Comparison of ENCODE assay signal across 1 cellular context in genomic region chr17:78746263-78746948, GRCh38.
TF ChIP-seq lines count a peak whose summit lies in the region.

No MANE protein-coding gene starts in this region.

TF ChIP-seq in HepG2, 621 proteins besides CTCF, POLR2A, EP300 and RAD21 (continued from another document and continues in another):
- TF ChIP-seq ATF6 (CRISPR knock-in tag; conservative IDR thresholded peaks at IDR 0.05) (no peak), ZNF891 (CRISPR knock-in tag; IDR thresholded peaks at IDR 0.05) (no peak), RFXAP (CRISPR knock-in tag; IDR thresholded peaks at IDR 0.05; ENCODE audit: borderline replicate concordance) (no peak), REL (CRISPR knock-in tag; conservative IDR thresholded peaks at IDR 0.05) (no peak), RARA (CRISPR knock-in tag; IDR thresholded peaks at IDR 0.05) (peak; percentile 91), ZNF282 (IDR thresholded peaks at IDR 0.05; ENCODE audit: partially characterized antibody) (no peak), RARG (CRISPR knock-in tag; IDR thresholded peaks at IDR 0.05; ENCODE audit: low read depth) (no peak), NR2F1 (CRISPR knock-in tag; IDR thresholded peaks at IDR 0.05) (peak; percentile 86 to 89; a peak in 3 of 4 replicates), ZNF253 (CRISPR knock-in tag; IDR thresholded peaks at IDR 0.05; ENCODE audit: borderline replicate concordance) (no peak), ZSCAN12 (CRISPR knock-in tag; IDR thresholded peaks at IDR 0.05) (no peak), PAXIP1 (CRISPR knock-in tag; conservative IDR thresholded peaks at IDR 0.05) (peak; percentile 72), TMF1 (CRISPR knock-in tag; IDR thresholded peaks at IDR 0.05; ENCODE audit: low read depth) (no peak), HBP1 (CRISPR knock-in tag; IDR thresholded peaks at IDR 0.05; ENCODE audit: low read depth) (no peak), KIAA2018 (CRISPR knock-in tag; IDR thresholded peaks at IDR 0.05; ENCODE audit: borderline replicate concordance) (no peak), ZMYM3 (CRISPR knock-in tag; IDR thresholded peaks at IDR 0.05) (peak; percentile 34), FOXP4 (CRISPR knock-in tag; IDR thresholded peaks at IDR 0.05) (0 out of 2 replicates have a peak, but pooled peaks have one; percentile 45), ZSCAN31 (CRISPR knock-in tag; IDR thresholded peaks at IDR 0.05; ENCODE audit: low read depth) (no peak), TIGD3 (CRISPR knock-in tag; IDR thresholded peaks at IDR 0.05; ENCODE audit: borderline replicate concordance) (no peak), ZNF678 (CRISPR knock-in tag; IDR thresholded peaks at IDR 0.05) (no peak), MZF1 (CRISPR knock-in tag; IDR thresholded peaks at IDR 0.05; ENCODE audit: borderline replicate concordance) (no peak), NR2C2 (CRISPR knock-in tag; IDR thresholded peaks at IDR 0.05; ENCODE audit: borderline replicate concordance) (no peak), SAP130 (CRISPR knock-in tag; IDR thresholded peaks at IDR 0.05; ENCODE audit: low read depth) (peak; percentile 87), FOXP1 (IDR thresholded peaks at IDR 0.05) (no peak), FOXP1 (CRISPR knock-in tag; IDR thresholded peaks at IDR 0.05) (peak; percentile 63), ERF (CRISPR knock-in tag; IDR thresholded peaks at IDR 0.05) (peak; percentile 55; the same call in 1 of the 2 replicates), ZNF18 (CRISPR knock-in tag; IDR thresholded peaks at IDR 0.05; ENCODE audit: insufficient replicate concordance) (peak; percentile 61), STAG1 (CRISPR knock-in tag; IDR thresholded peaks at IDR 0.05) (no peak), TEAD3 (CRISPR knock-in tag; optimal IDR thresholded peaks at IDR 0.05; ENCODE audit: borderline replicate concordance) (peak; percentile 54), SKIL (CRISPR knock-in tag; IDR thresholded peaks at IDR 0.05; ENCODE audit: borderline replicate concordance) (no peak; the same call in 1 of the 2 replicates), NFATC3 (CRISPR knock-in tag; IDR thresholded peaks at IDR 0.05) (no peak), PITX1 (CRISPR knock-in tag; IDR thresholded peaks at IDR 0.05) (peak; percentile 52; the same call in 1 of the 2 replicates), THRA (CRISPR knock-in tag; IDR thresholded peaks at IDR 0.05; ENCODE audit: borderline replicate concordance) (peak; percentile 89), BCL6 (CRISPR knock-in tag; IDR thresholded peaks at IDR 0.05) (peak; percentile 26), MTF2 (CRISPR knock-in tag; IDR thresholded peaks at IDR 0.05; ENCODE audit: borderline replicate concordance) (no peak)
